9 cellular contexts compared by ENCODE assay signal in genomic region chr20:45456632-45457031, GRCh38. TPM values are rescaled to one million over a fixed set of nuclear protein-coding genes. Genes with fewer than 3 reads are reported as not detected.
DNase-seq lines count a peak whose midpoint lies in the region; ATAC-seq and TF ChIP-seq lines count a peak whose summit lies in the region.
"Had no signal": no experiment of that assay in that cellular context is flagged by ENCODE, and none has a peak within 500 bp of the region (broad histone marks: within the 10 kb centered on the region; RNA-seq: fewer than 3 reads in every experiment).

No MANE protein-coding gene starts in this region.

- no peaks in the 10 kb centered on the region for H3K4me1 Mint-ChIP-seq in nephron progenitor cell
- H3K4me1 Mint-ChIP-seq: CD4-positive, alpha-beta memory T cell had no signal

- H3K27ac Mint-ChIP-seq in activated naive CD4-positive, alpha-beta T cell treated with anti-CD3 and anti-CD28 coated beads, Interleukin-2, amount 50 U/mL, for 72 hours: no peak overlapping the region
- H3K27ac Mint-ChIP-seq in nephron progenitor cell: no peak overlapping the region

- H3K27me3 Mint-ChIP-seq in nephron progenitor cell (ENCODE audit: low read depth, poor library complexity): peaks cover 41% of the 10 kb centered on the region
- H3K27me3 Mint-ChIP-seq: CD4-positive, alpha-beta memory T cell had no signal

- peak; percentile 52 for DNase-seq in NCI-H2227 (lab: John Stamatoyannopoulos, UW; ENCODE audit: unreplicated experiment)
- DNase-seq in NCI-H2227 treated with DMSO at 0.1 percent for 48 hours (lab: John Stamatoyannopoulos, UW): no peak
- DNase-seq in NAMALWA (ENCODE audit: low spot score): peak; percentile 68
- DNase-seq in activated naive CD4-positive, alpha-beta T cell treated with anti-CD3 and anti-CD28 coated beads, Interleukin-2, amount 50 U/mL, for 72 hours (ENCODE audit: low spot score in 2 of 2): peak in 1 of 2 donors; percentile 43
- peak; percentile 22 for DNase-seq in nephron progenitor cell
- DNase-seq in NCI-H1048 (lab: John Stamatoyannopoulos, UW): no peak
- no peak for DNase-seq in NCI-H226
- no peak for DNase-seq in activated CD4-positive, CD25-positive, alpha-beta regulatory T cell treated with anti-CD3 and anti-CD28 coated beads, Interleukin-2, amount 50 U/mL, for 72 hours

- H3K36me3 Mint-ChIP-seq in activated naive CD4-positive, alpha-beta T cell treated with anti-CD3 and anti-CD28 coated beads, Interleukin-2, amount 50 U/mL, for 72 hours: no peaks in the 10 kb centered on the region
- no peaks in the 10 kb centered on the region for H3K36me3 Mint-ChIP-seq in nephron progenitor cell (ENCODE audit: low read depth)
- H3K36me3 Mint-ChIP-seq: CD4-positive, alpha-beta memory T cell had no signal

- H3K9me3 Mint-ChIP-seq in activated naive CD4-positive, alpha-beta T cell treated with anti-CD3 and anti-CD28 coated beads, Interleukin-2, amount 50 U/mL, for 72 hours: no peaks in the 10 kb centered on the region
- H3K9me3 Mint-ChIP-seq in nephron progenitor cell: no peaks in the 10 kb centered on the region
- H3K9me3 Mint-ChIP-seq: CD4-positive, alpha-beta memory T cell had no signal

- H3K4me3 Mint-ChIP-seq in nephron progenitor cell: no peak overlapping the region
- H3K4me3 Mint-ChIP-seq: CD4-positive, alpha-beta memory T cell had no signal

- ATAC-seq in activated naive CD4-positive, alpha-beta T cell treated with anti-CD3 and anti-CD28 coated beads, Interleukin-2, amount 50 U/mL, for 72 hours: peak; percentile 63 to 68

- TF ChIP-seq CTCF in nephron progenitor cell (IDR thresholded peaks at IDR 0.05): peak; percentile 39

RNA-seq across cellular contexts. Expression of gene WFDC2, which starts 12.9 kb away (rescaled TPM):
- total RNA-seq in activated naive CD4-positive, alpha-beta T cell treated with anti-CD3 and anti-CD28 coated beads, Interleukin-2, amount 50 U/mL, for 72 hours: 1 to 10 TPM; 1.2 to 2.5 TPM

RNA-seq across cellular contexts. Expression of gene PIGT, which starts 40.7 kb away (rescaled TPM):
- 10 to 100 TPM; 45.0 to 59.1 TPM for total RNA-seq in activated naive CD4-positive, alpha-beta T cell treated with anti-CD3 and anti-CD28 coated beads, Interleukin-2, amount 50 U/mL, for 72 hours

RNA-seq across cellular contexts. Expression of gene DBNDD2, which starts 48.5 kb away (rescaled TPM):
- total RNA-seq in activated naive CD4-positive, alpha-beta T cell treated with anti-CD3 and anti-CD28 coated beads, Interleukin-2, amount 50 U/mL, for 72 hours: 10 to 100 TPM; 22.7 to 50.9 TPM

RNA-seq across cellular contexts. Expression of gene SPINT3, which starts 58.8 kb away (rescaled TPM):
- not detected for total RNA-seq in activated naive CD4-positive, alpha-beta T cell treated with anti-CD3 and anti-CD28 coated beads, Interleukin-2, amount 50 U/mL, for 72 hours
- total RNA-seq: CD4-positive, alpha-beta memory T cell had no signal

Comparison
In these comparisons a context has a peak if more than half of its experiments do, and no peak if none do; other contexts are left out.
1. DNase-seq: peak in NCI-H2227 (single experiment), NAMALWA (single experiment) and nephron progenitor cell (single experiment); none in NCI-H2227 treated with DMSO at 0.1 percent for 48 hours (single experiment), NCI-H1048 (single experiment), NCI-H226 (single experiment) and activated CD4-positive, CD25-positive, alpha-beta regulatory T cell treated with anti-CD3 and anti-CD28 coated beads, Interleukin-2, amount 50 U/mL, for 72 hours (single experiment).